30 cellular contexts compared by ENCODE assay signal in the genomic region with DNA sequence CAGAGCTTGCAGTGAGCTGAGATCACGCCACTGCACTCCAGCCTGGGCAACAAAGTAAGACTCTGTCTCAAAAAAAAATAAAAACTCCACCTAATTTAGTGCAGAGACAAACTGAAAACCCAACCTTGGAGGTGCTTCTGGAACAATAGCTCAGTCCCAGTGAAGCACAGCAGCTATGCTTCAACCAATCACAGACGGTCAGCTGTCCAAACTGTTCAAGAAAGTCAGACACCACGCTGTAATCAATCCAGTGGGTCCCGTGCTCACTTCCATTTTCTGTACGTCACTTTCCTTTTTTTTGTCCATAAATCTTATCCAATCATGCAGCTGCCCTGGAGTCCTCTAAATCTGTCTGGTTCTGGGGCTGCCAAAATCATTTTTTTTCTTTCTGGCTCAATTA.
"Had no signal": no experiment of that assay in that cellular context is flagged by ENCODE, and none has a peak within 500 bp of the region (broad histone marks: within the 10 kb centered on the region; RNA-seq: fewer than 3 reads in every experiment).

No MANE protein-coding gene starts in this region.

- DNase-seq: activated B cell treated with CpG ODN at 0.5 μM for 24 hours; activated CD4-positive, alpha-beta T cell treated with anti-CD3 and anti-CD28 coated beads for 1 hour; activated CD4-positive, alpha-beta T cell treated with anti-CD3 and anti-CD28 coated beads, Interleukin-2, amount 10 ng/mL, durations not matched to agents 24 days and 14 days; activated CD4-positive, alpha-beta T cell treated with anti-CD3 and anti-CD28 coated beads, Interleukin-2, amount 50 U/mL, for 48 hours; activated CD8-positive, alpha-beta memory T cell treated with anti-CD3 and anti-CD28 coated beads, Interleukin-2, amount 10 ng/mL, durations not matched to agents 7 days and 5 days; activated effector memory CD4-positive, alpha-beta T cell treated with Interleukin-2 at 50 U/mL for 16 hours; activated naive CD4-positive, alpha-beta T cell treated with Interleukin-2 at 50 U/mL for 16 hours; activated naive CD8-positive, alpha-beta T cell treated with anti-CD3 and anti-CD28 coated beads, Interleukin-2, amount 50 U/mL, for 24 hours; activated T-cell treated with anti-CD3 and anti-CD28 coated beads, Interleukin-2, amount 50 U/mL, for 24 hours; amniotic stem cell; body of pancreas; KG1; MG63; MV-4-11; NCI-H1105; NCI-H1436 treated with DMSO at 0.1 percent for 48 hours; NCI-H187 treated with DMSO at 0.1 percent for 48 hours; NCI-H2171; NCI-H2227 treated with DMSO at 0.1 percent for 48 hours; NCI-H526; NCI-H774; OCI-M1; Peyer's patch; SHP77; T-helper 17 cell; T-helper 9 cell had no signal

- H3K27ac Mint-ChIP-seq: activated B cell treated with CpG ODN at 0.5 μM for 24 hours; activated CD4-positive, alpha-beta T cell treated with anti-CD3 and anti-CD28 coated beads, Interleukin-2, amount 10 ng/mL, durations not matched to agents 24 days and 14 days; activated CD8-positive, alpha-beta memory T cell treated with anti-CD3 and anti-CD28 coated beads, Interleukin-2, amount 10 ng/mL, durations not matched to agents 7 days and 5 days; activated naive CD4-positive, alpha-beta T cell treated with anti-CD3 and anti-CD28 coated beads, Interleukin-2, amount 50 U/mL, for 72 hours; activated naive CD8-positive, alpha-beta T cell treated with anti-CD3 and anti-CD28 coated beads, Interleukin-2, amount 50 U/mL, for 24 hours; activated T-cell treated with anti-CD3 and anti-CD28 coated beads, Interleukin-2, amount 50 U/mL, for 24 hours; activated T-helper 1 cell treated with anti-CD3 and anti-CD28 coated beads, Interleukin-12 subunit alpha, Interleukin-12 subunit beta, Interleukin-2, Interleukin-4 antibody, amounts not matched to agents 30 ng/mL and 10 ng/mL and 1 ng/mL, durations not matched to agents 14 hours and 24 hours and 36 hours; T-helper 17 cell had no signal

- H3K36me3 ChIP-seq: ascending aorta, MG63, Peyer's patch had no signal

- H3K9me3 ChIP-seq: ascending aorta, body of pancreas, MG63, Peyer's patch had no signal

- H3K4me1 ChIP-seq: ascending aorta, Peyer's patch had no signal

- H3K27ac ChIP-seq: ascending aorta, body of pancreas, Peyer's patch had no signal

- H3K9me3 Mint-ChIP-seq: activated B cell treated with CpG ODN at 0.5 μM for 24 hours; activated CD4-positive, alpha-beta T cell treated with anti-CD3 and anti-CD28 coated beads, Interleukin-2, amount 10 ng/mL, durations not matched to agents 24 days and 14 days; activated naive CD4-positive, alpha-beta T cell treated with anti-CD3 and anti-CD28 coated beads, Interleukin-2, amount 50 U/mL, for 72 hours; activated naive CD8-positive, alpha-beta T cell treated with anti-CD3 and anti-CD28 coated beads, Interleukin-2, amount 50 U/mL, for 24 hours; activated T-cell treated with anti-CD3 and anti-CD28 coated beads, Interleukin-2, amount 50 U/mL, for 24 hours; activated T-helper 1 cell treated with anti-CD3 and anti-CD28 coated beads, Interleukin-12 subunit alpha, Interleukin-12 subunit beta, Interleukin-2, Interleukin-4 antibody, amounts not matched to agents 30 ng/mL and 10 ng/mL and 1 ng/mL, durations not matched to agents 14 hours and 24 hours and 36 hours; central memory CD8-positive, alpha-beta T cell had no signal

- H3K4me3 Mint-ChIP-seq: activated B cell treated with CpG ODN at 0.5 μM for 24 hours; activated CD4-positive, alpha-beta T cell treated with anti-CD3 and anti-CD28 coated beads, Interleukin-2, amount 10 ng/mL, durations not matched to agents 24 days and 14 days; activated CD8-positive, alpha-beta memory T cell treated with anti-CD3 and anti-CD28 coated beads, Interleukin-2, amount 10 ng/mL, durations not matched to agents 7 days and 5 days; activated naive CD8-positive, alpha-beta T cell treated with anti-CD3 and anti-CD28 coated beads, Interleukin-2, amount 50 U/mL, for 24 hours; activated T-cell treated with anti-CD3 and anti-CD28 coated beads, Interleukin-2, amount 50 U/mL, for 24 hours; activated T-helper 1 cell treated with anti-CD3 and anti-CD28 coated beads, Interleukin-12 subunit alpha, Interleukin-12 subunit beta, Interleukin-2, Interleukin-4 antibody, amounts not matched to agents 30 ng/mL and 10 ng/mL and 1 ng/mL, durations not matched to agents 14 hours and 24 hours and 36 hours; central memory CD8-positive, alpha-beta T cell; T-helper 17 cell had no signal

- H3K27me3 Mint-ChIP-seq: activated CD4-positive, alpha-beta T cell treated with anti-CD3 and anti-CD28 coated beads, Interleukin-2, amount 10 ng/mL, durations not matched to agents 24 days and 14 days; activated CD8-positive, alpha-beta memory T cell treated with anti-CD3 and anti-CD28 coated beads, Interleukin-2, amount 10 ng/mL, durations not matched to agents 7 days and 5 days; activated naive CD8-positive, alpha-beta T cell treated with anti-CD3 and anti-CD28 coated beads, Interleukin-2, amount 50 U/mL, for 24 hours; activated T-cell treated with anti-CD3 and anti-CD28 coated beads, Interleukin-2, amount 50 U/mL, for 24 hours; T-helper 17 cell had no signal

- H3K4me1 Mint-ChIP-seq: activated B cell treated with CpG ODN at 0.5 μM for 24 hours; activated CD4-positive, alpha-beta T cell treated with anti-CD3 and anti-CD28 coated beads, Interleukin-2, amount 10 ng/mL, durations not matched to agents 24 days and 14 days; activated CD8-positive, alpha-beta memory T cell treated with anti-CD3 and anti-CD28 coated beads, Interleukin-2, amount 10 ng/mL, durations not matched to agents 7 days and 5 days; activated naive CD8-positive, alpha-beta T cell treated with anti-CD3 and anti-CD28 coated beads, Interleukin-2, amount 50 U/mL, for 24 hours; central memory CD8-positive, alpha-beta T cell; T-helper 17 cell had no signal

- H3K4me3 ChIP-seq: ascending aorta, body of pancreas, MG63, Peyer's patch had no signal

- H3K27me3 ChIP-seq: ascending aorta, body of pancreas, MG63, Peyer's patch had no signal

- H3K36me3 Mint-ChIP-seq: activated CD8-positive, alpha-beta memory T cell treated with anti-CD3 and anti-CD28 coated beads, Interleukin-2, amount 10 ng/mL, durations not matched to agents 7 days and 5 days; activated naive CD4-positive, alpha-beta T cell treated with anti-CD3 and anti-CD28 coated beads, Interleukin-2, amount 50 U/mL, for 72 hours had no signal

- ATAC-seq: activated CD8-positive, alpha-beta memory T cell treated with anti-CD3 and anti-CD28 coated beads, Interleukin-2, amount 10 ng/mL, durations not matched to agents 7 days and 5 days; activated naive CD4-positive, alpha-beta T cell treated with anti-CD3 and anti-CD28 coated beads, Interleukin-2, amount 50 U/mL, for 72 hours; activated naive CD8-positive, alpha-beta T cell treated with anti-CD3 and anti-CD28 coated beads, Interleukin-2, amount 50 U/mL, for 24 hours; body of pancreas; T-helper 17 cell had no signal
